Comparison of ENCODE assay signal across 10 cellular contexts in genomic region chr19:54133312-54133956, GRCh38. TPM values are rescaled to one million over a fixed set of nuclear protein-coding genes. Genes with fewer than 3 reads are reported as not detected.
A peak's percentile ranks its signal among the peaks of the same experiment; 100 is the strongest.
DNase-seq lines count a peak whose midpoint lies in the region; ATAC-seq and TF ChIP-seq lines count a peak whose summit lies in the region.
"Had no signal": no experiment of that assay in that cellular context is flagged by ENCODE, and none has a peak within 500 bp of the region (broad histone marks: within the 10 kb centered on the region; RNA-seq: fewer than 3 reads in every experiment).

No MANE protein-coding gene starts in this region.

- peaks cover 7% of the 10 kb centered on the region for H3K4me1 ChIP-seq in HEK293 (ENCODE audit: control insufficient read depth, insufficient read depth, low read length)

- in situ Hi-C loops in ACHN (cut with HindIII; ENCODE audit: low pct_ligation_motif_present, low pct_unique_long_range_greater_than_20kb, low sequenced_read_pairs): no loop called here

- no peak overlapping the region for H3K4me3 ChIP-seq in HEK293 (ENCODE audit: low read depth, low read length)
- H3K4me3 ChIP-seq: ovary, SJSA1 had no signal

- peaks cover 13 to 31% of the 10 kb centered on the region in 2 experiments for H3K36me3 ChIP-seq in HEK293 (ENCODE audit: control insufficient read depth in 2 of 2, insufficient read depth in 1 of 2, low read length in 2 of 2)
- H3K36me3 ChIP-seq: ovary had no signal

- H3K9me3 ChIP-seq in HEK293 (ENCODE audit: control insufficient read depth, insufficient read depth, low read depth, low read length): peaks cover 2% of the 10 kb centered on the region
- H3K9me3 ChIP-seq: ovary, SJSA1 had no signal

- CTCF ChIA-PET in HEK293 (lab: Yijun Ruan, JAX): no interaction called here

- ATAC-seq in esophagus mucosa: peak; percentile 13
- no peak for ATAC-seq in HG03135 (IDR thresholded peaks at IDR 0.05; ENCODE audit: unreplicated experiment)
- ATAC-seq in GM19035 (IDR thresholded peaks at IDR 0.05; ENCODE audit: unreplicated experiment): no peak

- POLR2A ChIA-PET in HEK293 (lab: Yijun Ruan, JAX): no interaction called here

- TF ChIP-seq CTCF in HEK293 (tag by site-specific recombination; IDR thresholded peaks at IDR 0.05): no peak

- DNase-seq in ACHN (peak; percentile 62), NOMO-1 treated with DMSO at 0.1 percent for 48 hours (lab: John Stamatoyannopoulos, UW; ENCODE audit: unreplicated experiment) (peak; percentile 35)
- no peak for DNase-seq in activated T-cell treated with anti-CD3 and anti-CD28 coated beads, Interleukin-2, amount 50 U/mL, for 48 hours
- DNase-seq in activated CD4-positive, alpha-beta T cell treated with anti-CD3 and anti-CD28 coated beads, Interleukin-2, amount 50 U/mL, for 48 hours: no peak
- DNase-seq: ovary had no signal

- peak overlapping the region; percentile 22; the same call in 1 of the 2 replicates for H3K27ac ChIP-seq in HEK293 (ENCODE audit: extremely low read depth, low read depth, low read length)
- H3K27ac ChIP-seq: ovary, SJSA1 had no signal

TF ChIP-seq in HEK293, 187 proteins besides CTCF, POLR2A, EP300 and RAD21:
- TF ChIP-seq ZNF184 (tag by site-specific recombination; IDR thresholded peaks at IDR 0.05): no peak
- TF ChIP-seq ZNF600 (tag by site-specific recombination; IDR thresholded peaks at IDR 0.05): 0 out of 2 replicates have a peak, but pooled peaks have one; percentile 20
- TF ChIP-seq PRDM4 (tag by site-specific recombination; IDR thresholded peaks at IDR 0.05): peak; percentile 96
- TF ChIP-seq ZNF596 (tag by site-specific recombination; IDR thresholded peaks at IDR 0.05): 0 out of 2 replicates have a peak, but pooled peaks have one; percentile 37

RNA-seq across cellular contexts. Expression of gene CNOT3, which starts 4.1 kb away (rescaled TPM):
- total RNA-seq in esophagus mucosa: 31.7 TPM

RNA-seq across cellular contexts. Expression of gene PRPF31, which starts 17.9 kb away (rescaled TPM):
- 34.3 TPM for total RNA-seq in esophagus mucosa

RNA-seq across cellular contexts. Expression of gene TFPT, which starts 18.0 kb away (rescaled TPM):
- 8.8 TPM for total RNA-seq in esophagus mucosa

RNA-seq across cellular contexts. Expression of gene LENG1, which starts 26.1 kb away (rescaled TPM):
- total RNA-seq in esophagus mucosa: 3.7 TPM

RNA-seq across cellular contexts. Expression of gene NDUFA3, which starts 30.8 kb away (rescaled TPM):
- total RNA-seq in esophagus mucosa: 104 TPM

Comparison
In these comparisons a context has a peak if more than half of its experiments do, and no peak if none do; other contexts are left out.
1. DNase-seq: peak in ACHN (single experiment) and NOMO-1 treated with DMSO at 0.1 percent for 48 hours (single experiment); none in activated T-cell treated with anti-CD3 and anti-CD28 coated beads, Interleukin-2, amount 50 U/mL, for 48 hours (0 of 2) and activated CD4-positive, alpha-beta T cell treated with anti-CD3 and anti-CD28 coated beads, Interleukin-2, amount 50 U/mL, for 48 hours (0 of 2).